ENCODE assay signal across 8 cellular contexts in genomic region chr9:136784249-136784996, GRCh38. TPM values are rescaled to one million over a fixed set of nuclear protein-coding genes. Genes with fewer than 3 reads are reported as not detected.
A peak's percentile ranks its signal among the peaks of the same experiment; 100 is the strongest.
DNase-seq lines count a peak whose midpoint lies in the region; ATAC-seq, FAIRE-seq and TF ChIP-seq lines count a peak whose summit lies in the region.

No MANE protein-coding gene starts in this region.

- H3K27me3 ChIP-seq in gastroesophageal sphincter (no peaks in the 10 kb centered on the region), suprapubic skin (no peaks in the 10 kb centered on the region)

- FAIRE-seq in G401.6 (lab: Jason Lieb, UNC) (peak; percentile 70), RCC 7860 (lab: Jason Lieb, UNC) (peak; percentile 80)

- H3K27ac ChIP-seq in gastroesophageal sphincter (no peak overlapping the region), suprapubic skin (no peak overlapping the region)

- 53 to 55% methylated on average over 9 of the region's 9 CpGs for WGBS in gastroesophageal sphincter (ENCODE audit: low coverage in 1 of 2), 2 donors
- WGBS in suprapubic skin = 36% methylated on average over 9 of the region's 9 CpGs

- H3K9me3 ChIP-seq in gastroesophageal sphincter (no peaks in the 10 kb centered on the region), suprapubic skin (no peaks in the 10 kb centered on the region)

- ATAC-seq in gastroesophageal sphincter (no peak), HG02763 (IDR thresholded peaks at IDR 0.05; ENCODE audit: unreplicated experiment) (no peak)

- no peak overlapping the region for H3K4me3 ChIP-seq in gastroesophageal sphincter
- no peak overlapping the region for H3K4me3 ChIP-seq in suprapubic skin

- H3K4me1 ChIP-seq in gastroesophageal sphincter = peaks cover 0 to 9% (median 0%) of the 10 kb centered on the region in 3 donors
- H3K4me1 ChIP-seq in suprapubic skin = peaks cover 8% of the 10 kb centered on the region

- TF ChIP-seq EP300 in gastroesophageal sphincter (IDR thresholded peaks at IDR 0.05) = no peak
- no peak for TF ChIP-seq EP300 in suprapubic skin (IDR thresholded peaks at IDR 0.05)

- TF ChIP-seq CTCF in gastroesophageal sphincter (IDR thresholded peaks at IDR 0.05) (peak; percentile 42 to 63 (median 56)), suprapubic skin (IDR thresholded peaks at IDR 0.05) (peak in 1 of 2 donors; percentile 62)

- DNase-seq in A172 (ENCODE audit: low spot score) = peak; percentile 56
- DNase-seq in RCC 7860 (ENCODE audit: low spot score) = no peak
- no peak for DNase-seq in suprapubic skin (ENCODE audit: low spot score in 2 of 2)
- DNase-seq in stimulated activated CD4-positive, alpha-beta T cell treated with anti-CD3 and anti-CD28 coated beads, Interleukin-12 subunit alpha, Interleukin-12 subunit beta, amount 100 ng/mL, for 4 hours = no peak
- DNase-seq in activated CD4-positive, alpha-beta T cell treated with anti-CD3 and anti-CD28 coated beads, Interleukin-2, amount 50 U/mL, for 1 hour = no peak

- H3K36me3 ChIP-seq in gastroesophageal sphincter (no peaks in the 10 kb centered on the region), suprapubic skin (no peaks in the 10 kb centered on the region)

- no peak for TF ChIP-seq POLR2A in gastroesophageal sphincter (IDR thresholded peaks at IDR 0.05)
- no peak for TF ChIP-seq POLR2A in suprapubic skin (IDR thresholded peaks at IDR 0.05)

RNA-seq across cellular contexts. Expression of gene TMEM141, which starts 6.7 kb away (rescaled TPM):
- 74.4 and 101 TPM in 2 replicates for total RNA-seq in A172 (2014; rRNA removed; shearing (Covaris generic))
- total RNA-seq in gastroesophageal sphincter = 10 to 100 TPM; 33.0 to 51.5 (median 40.4) TPM
- 100 to 1,000 TPM in 2 of 4 donors, 10 to 100 TPM in 2; 71.1 to 148 (median 115) TPM for total RNA-seq in suprapubic skin

RNA-seq across cellular contexts. Expression of gene CCDC183, which starts 11.7 kb away (rescaled TPM):
- 0.45 and 0.55 TPM in 2 replicates for total RNA-seq in A172 (2014; rRNA removed; shearing (Covaris generic))
- total RNA-seq in gastroesophageal sphincter = 1 to 10 TPM in 3 of 4 donors, not detected in 1; 1.4 to 3.4 (median 2.0) TPM
- total RNA-seq in suprapubic skin = 10 to 100 TPM in 1 of 4 donors, 1 to 10 TPM in 3; 1.1 to 10.3 (median 2.3) TPM

RNA-seq across cellular contexts. Expression of gene LCN15, which starts 20.1 kb away (rescaled TPM):
- total RNA-seq in A172 (2014; rRNA removed; shearing (Covaris generic)) = not detected in 2 replicates
- total RNA-seq in gastroesophageal sphincter = not detected
- under 1 TPM in 1 of 4 donors, not detected in 3; 0.21 TPM for total RNA-seq in suprapubic skin

RNA-seq across cellular contexts. Expression of gene RABL6, which starts 23.3 kb away (rescaled TPM):
- 138 and 144 TPM in 2 replicates for total RNA-seq in A172 (2014; rRNA removed; shearing (Covaris generic))
- total RNA-seq in gastroesophageal sphincter (100 to 1,000 TPM in 1 of 4 donors, 10 to 100 TPM in 3; 54.8 to 109 (median 71.2) TPM), suprapubic skin (10 to 100 TPM; 54.2 to 70.7 (median 61.0) TPM)

RNA-seq across cellular contexts. Expression of gene LCN8, which starts 26.4 kb away (rescaled TPM):
- not detected in 2 replicates for total RNA-seq in A172 (2014; rRNA removed; shearing (Covaris generic))
- total RNA-seq in gastroesophageal sphincter (not detected), suprapubic skin (not detected)
